In the genomic region with DNA sequence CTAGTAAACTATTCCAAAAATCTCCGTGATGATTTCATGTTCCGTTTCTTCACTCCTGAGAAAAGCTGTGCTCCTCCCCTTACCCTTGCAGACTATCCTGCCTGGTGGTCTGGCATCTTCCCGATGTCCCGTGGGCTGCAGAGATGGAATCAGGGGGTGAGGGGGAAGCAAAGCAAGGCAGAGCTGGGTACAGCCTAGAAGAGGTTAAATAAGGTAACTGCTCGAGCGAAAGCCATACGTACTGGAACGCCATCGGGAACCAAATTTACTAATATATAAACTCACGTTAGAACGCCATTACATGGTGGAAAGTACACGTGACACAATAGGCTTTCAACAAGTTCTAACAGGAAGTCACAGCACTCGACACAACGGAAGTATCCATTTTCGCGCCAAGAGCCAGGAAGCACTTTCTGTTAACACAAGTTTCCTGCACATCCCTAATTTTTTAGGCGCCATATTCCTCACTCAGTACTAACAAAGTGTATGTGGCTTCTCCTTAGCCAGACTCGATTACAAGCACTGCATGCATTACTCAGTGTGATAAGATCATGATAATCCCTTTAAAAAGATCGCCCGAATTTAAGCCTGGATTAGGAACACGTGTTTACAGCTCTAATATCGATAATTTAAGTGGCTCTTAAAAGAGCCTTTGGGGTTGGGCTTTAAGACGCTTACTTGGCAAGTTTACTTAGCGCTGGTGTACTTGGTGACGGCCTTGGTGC, we compare ENCODE assay signal across 8 cellular contexts.
A peak's percentile ranks its signal among the peaks of the same experiment; 100 is the strongest.
DNase-seq lines count a peak whose midpoint lies in the region; ATAC-seq, FAIRE-seq and TF ChIP-seq lines count a peak whose summit lies in the region.

No MANE protein-coding gene starts in this region.

- no peaks in the 10 kb centered on the region for H4K20me1 ChIP-seq in astrocyte (ENCODE audit: insufficient read depth, low read length)
- H4K20me1 ChIP-seq in hepatocyte (ENCODE audit: insufficient read depth, poor library complexity, severe bottlenecking), result no peaks in the 10 kb centered on the region

- peak overlapping the region; percentile 86 for H3K9ac ChIP-seq in astrocyte (ENCODE audit: low read length)

- H3K9me3 ChIP-seq in CD4-positive, alpha-beta T cell (ENCODE audit: control insufficient read depth, low read length), result no peaks in the 10 kb centered on the region
- H3K9me3 ChIP-seq in astrocyte (ENCODE audit: insufficient read depth, low read depth, low read length) (no peaks in the 10 kb centered on the region), hepatocyte (ENCODE audit: low read depth) (no peaks in the 10 kb centered on the region), sigmoid colon (no peaks in the 10 kb centered on the region)

- POLR2A ChIA-PET in CD4-positive, alpha-beta T cell (lab: Charles Lee), result interaction anchor here (0.6 to 10.2 kb wide), 52 partner anchors 7 to 1739 kb away, joined by 3 to 534 read pairs (median 15); partner anchors contain the start of gene HMGN4

- H3K4me1 ChIP-seq in astrocyte (ENCODE audit: insufficient read depth, low read length) (peaks cover 5% of the 10 kb centered on the region), hepatocyte (ENCODE audit: insufficient read depth) (peaks cover 16% of the 10 kb centered on the region), sigmoid colon (peaks cover 0 to 26% (median 20%) of the 10 kb centered on the region in 4 donors)

- intact Hi-C loops in CD4-positive, alpha-beta T cell (cut with DNase I, micrococcal nuclease), result loop anchor here (1.0 to 5.0 kb wide), 7 partner anchors 12 to 1024 kb away; a partner anchor contains a TSS
- intact Hi-C loops in sigmoid colon (cut with DNase I), result loop anchor here (2.0 to 5.0 kb wide), 3 partner anchors 13 to 1191 kb away; partner anchors contain the start of gene ZSCAN31

- no peaks in the 10 kb centered on the region for H3K27me3 Mint-ChIP-seq in CD4-positive, alpha-beta T cell
- H3K27me3 Mint-ChIP-seq in astrocyte (ENCODE audit: low read depth, unreplicated experiment), result no peaks in the 10 kb centered on the region

- FAIRE-seq in astrocyte (lab: Jason Lieb, UNC), result no peak

- TF ChIP-seq POLR2A in sigmoid colon (IDR thresholded peaks at IDR 0.05), result peak in 1 of 2 donors; percentile 32

- no peak for TF ChIP-seq EP300 in sigmoid colon (IDR thresholded peaks at IDR 0.05)

- H3K4me3 ChIP-seq in astrocyte (ENCODE audit: insufficient read depth, low read depth, low read length), result peak overlapping the region; percentile 87
- peak overlapping the region; percentile 77 for H3K4me3 ChIP-seq in hepatocyte
- peak overlapping the region; percentile 50 to 59 (median 56) for H3K4me3 ChIP-seq in sigmoid colon

- H3K9me3 Mint-ChIP-seq in CD4-positive, alpha-beta T cell, result no peaks in the 10 kb centered on the region
- no peaks in the 10 kb centered on the region for H3K9me3 Mint-ChIP-seq in astrocyte (ENCODE audit: unreplicated experiment)

- H3K36me3 Mint-ChIP-seq in CD4-positive, alpha-beta T cell (ENCODE audit: low read depth), result peaks cover 6% of the 10 kb centered on the region
- H3K36me3 Mint-ChIP-seq in astrocyte (ENCODE audit: low read depth, unreplicated experiment), result no peaks in the 10 kb centered on the region

- H3K9me2 ChIP-seq in hepatocyte (replicated peaks; ENCODE audit: insufficient read depth), result no peaks in the 10 kb centered on the region

- peaks cover 21% of the 10 kb centered on the region for H3K4me1 Mint-ChIP-seq in CD4-positive, alpha-beta T cell (ENCODE audit: low read depth)
- H3K4me1 Mint-ChIP-seq in astrocyte (ENCODE audit: low read depth, unreplicated experiment), result peaks cover 13% of the 10 kb centered on the region

- no peaks in the 10 kb centered on the region for H3K27me3 ChIP-seq in CD4-positive, alpha-beta T cell (ENCODE audit: control insufficient read depth, insufficient read depth, low read length)
- H3K27me3 ChIP-seq in astrocyte (ENCODE audit: insufficient read depth, low read length) (no peaks in the 10 kb centered on the region), hepatocyte (no peaks in the 10 kb centered on the region), sigmoid colon (no peaks in the 10 kb centered on the region)

- H3K79me2 ChIP-seq in astrocyte (ENCODE audit: insufficient read depth, low read length) (peaks cover 21% of the 10 kb centered on the region), hepatocyte (peaks cover 48% of the 10 kb centered on the region)

- peak; percentile 55 for ATAC-seq in CD4-positive, alpha-beta T cell (ENCODE audit: poor library complexity)
- ATAC-seq in GM21723 (IDR thresholded peaks at IDR 0.05; ENCODE audit: unreplicated experiment) (peak; percentile 33), HG02571 (IDR thresholded peaks at IDR 0.05; ENCODE audit: unreplicated experiment) (no peak)

- CTCF ChIA-PET in CD4-positive, alpha-beta T cell (lab: Charles Lee), result interaction anchor here (1.0 to 2.1 kb wide), 7 partner anchors 11 to 626 kb away, joined by 3 to 14 read pairs (median 4); no protein-coding TSS in a partner anchor

- no peak for TF ChIP-seq CTCF in CD4-positive, alpha-beta T cell (IDR thresholded peaks at IDR 0.05)
- TF ChIP-seq CTCF in astrocyte (IDR thresholded peaks at IDR 0.05; ENCODE audit: insufficient read depth, low read depth, low read length) (no peak), hepatocyte (IDR thresholded peaks at IDR 0.05; ENCODE audit: poor library complexity) (no peak), sigmoid colon (IDR thresholded peaks at IDR 0.05) (no peak)

- DNase-seq in CD4-positive, alpha-beta T cell, result peak in 9 of 10 experiments; percentile 35 to 74 (median 53)
- DNase-seq in NCI-H146 (lab: John Stamatoyannopoulos, UW), result peak; percentile 91
- DNase-seq in SW 1271 (lab: John Stamatoyannopoulos, UW), result peak; percentile 87 to 95
- DNase-seq in astrocyte (ENCODE audit: low read depth), result peak; percentile 91
- peak; percentile 85 for DNase-seq in hepatocyte (ENCODE audit: low spot score)
- DNase-seq in sigmoid colon, result peak; percentile 94

- H3K4me2 ChIP-seq in astrocyte (ENCODE audit: low read length), result peak overlapping the region; percentile 91
- peak overlapping the region; percentile 88 for H3K4me2 ChIP-seq in hepatocyte

- H3K36me3 ChIP-seq in astrocyte (ENCODE audit: insufficient read depth, low read length) (no peaks in the 10 kb centered on the region), hepatocyte (replicated peaks; ENCODE audit: insufficient read depth, low read depth) (no peaks in the 10 kb centered on the region), sigmoid colon (no peaks in the 10 kb centered on the region)

- no peak overlapping the region for H3K4me3 Mint-ChIP-seq in CD4-positive, alpha-beta T cell
- H3K4me3 Mint-ChIP-seq in astrocyte (ENCODE audit: unreplicated experiment), result no peak overlapping the region

- H3K27ac ChIP-seq in CD4-positive, alpha-beta T cell (ENCODE audit: low read depth, low read length), result peak overlapping the region; percentile 97
- H3K27ac ChIP-seq in astrocyte (ENCODE audit: low read depth, low read length), result peak overlapping the region; percentile 80
- peak overlapping the region; percentile 94 for H3K27ac ChIP-seq in hepatocyte
- H3K27ac ChIP-seq in sigmoid colon, result peak overlapping the region; percentile 86 to 94 (median 91)

- no peak overlapping the region for H3K27ac Mint-ChIP-seq in CD4-positive, alpha-beta T cell
- H3K27ac Mint-ChIP-seq in astrocyte (ENCODE audit: unreplicated experiment), result no peak overlapping the region

- under 1% methylated on average over 25 of the region's 25 CpGs for WGBS in hepatocyte (ENCODE audit: low lambda C conversion rate, missing lambda C conversion rate)
- 0% methylated on average over 25 of the region's 25 CpGs for WGBS in sigmoid colon, 2 donors

- peak overlapping the region; percentile 73 for H2AFZ ChIP-seq in astrocyte (ENCODE audit: low read depth, low read length)
- H2AFZ ChIP-seq in hepatocyte, result peak overlapping the region; percentile 51
